13 cellular contexts compared by ENCODE assay signal in the genomic region with DNA sequence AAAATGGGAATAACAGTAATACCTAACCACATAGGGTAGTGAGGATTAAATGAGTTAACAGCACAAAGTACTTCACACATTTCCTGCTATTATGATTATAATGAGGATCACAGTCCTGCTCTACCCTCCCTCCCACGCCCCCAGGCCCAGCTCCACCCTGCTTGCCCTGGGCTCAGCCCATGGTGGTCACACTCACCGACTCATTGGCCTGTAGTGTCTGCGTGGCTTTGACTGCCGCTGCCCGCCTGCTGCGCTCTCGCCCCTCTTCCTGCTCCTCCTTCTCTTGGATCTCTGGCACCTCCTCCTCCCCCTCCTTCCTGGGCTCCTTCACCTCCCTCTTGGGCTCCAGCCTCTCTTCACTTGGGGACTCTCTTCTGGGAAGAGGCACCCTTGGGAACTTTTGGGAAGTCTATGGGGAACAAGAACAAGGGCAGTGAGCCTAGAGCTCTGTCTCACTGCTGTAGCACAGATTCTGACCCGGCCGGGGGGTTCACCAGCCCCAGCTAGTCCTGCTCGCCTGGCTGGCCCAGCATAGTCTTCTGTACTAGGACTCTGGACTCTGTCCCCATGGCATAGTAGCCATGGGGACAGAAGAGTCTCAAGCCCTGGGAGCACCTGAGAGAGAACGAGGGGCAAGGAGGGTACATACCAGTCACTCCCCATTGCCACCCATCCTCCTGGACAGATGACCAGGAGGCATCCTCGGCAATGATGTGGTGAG. TPM values are rescaled to one million over a fixed set of nuclear protein-coding genes. Genes with fewer than 3 reads are reported as not detected.
DNase-seq lines count a peak whose midpoint lies in the region; ATAC-seq and TF ChIP-seq lines count a peak whose summit lies in the region.
"Had no signal": no experiment of that assay in that cellular context is flagged by ENCODE, and none has a peak within 500 bp of the region (broad histone marks: within the 10 kb centered on the region; RNA-seq: fewer than 3 reads in every experiment).

No MANE protein-coding gene starts in this region.

- no peak overlapping the region for H2AFZ ChIP-seq in Karpas-422 (ENCODE audit: low read length)

- H3K27me3 Mint-ChIP-seq in activated CD4-positive, alpha-beta memory T cell treated with anti-CD3 and anti-CD28 coated beads for 36 hours = no peaks in the 10 kb centered on the region
- no peaks in the 10 kb centered on the region for H3K27me3 Mint-ChIP-seq in activated CD4-positive, alpha-beta memory T cell treated with anti-CD3 and anti-CD28 coated beads, Interleukin-2, amount 10 ng/mL, durations not matched to agents 7 days and 5 days
- no peaks in the 10 kb centered on the region for H3K27me3 Mint-ChIP-seq in activated CD8-positive, alpha-beta T cell treated with anti-CD3 and anti-CD28 coated beads for 36 hours
- no peaks in the 10 kb centered on the region for H3K27me3 Mint-ChIP-seq in stimulated activated naive CD8-positive, alpha-beta T cell treated with anti-CD3 and anti-CD28 coated beads, Interleukin-15, amount 100 ng/mL, for 72 hours

- no peak overlapping the region for H3K4me3 ChIP-seq in Karpas-422 (ENCODE audit: low read length)
- H3K4me3 ChIP-seq: A549, suprapubic skin had no signal

- intact Hi-C loops in activated CD4-positive, alpha-beta memory T cell treated with anti-CD3 and anti-CD28 coated beads for 36 hours (cut with micrococcal nuclease) = no loop called here
- intact Hi-C loops in activated CD8-positive, alpha-beta T cell treated with anti-CD3 and anti-CD28 coated beads for 36 hours (cut with micrococcal nuclease) = no loop called here

- no peak overlapping the region for H3K4me3 Mint-ChIP-seq in activated CD4-positive, alpha-beta memory T cell treated with anti-CD3 and anti-CD28 coated beads for 36 hours
- no peak overlapping the region for H3K4me3 Mint-ChIP-seq in activated CD4-positive, alpha-beta memory T cell treated with anti-CD3 and anti-CD28 coated beads, Interleukin-2, amount 10 ng/mL, durations not matched to agents 7 days and 5 days
- H3K4me3 Mint-ChIP-seq in activated CD8-positive, alpha-beta T cell treated with anti-CD3 and anti-CD28 coated beads for 36 hours = no peak overlapping the region
- no peak overlapping the region for H3K4me3 Mint-ChIP-seq in stimulated activated naive CD8-positive, alpha-beta T cell treated with anti-CD3 and anti-CD28 coated beads, Interleukin-15, amount 100 ng/mL, for 72 hours

- no peaks in the 10 kb centered on the region for H3K9me3 ChIP-seq in Karpas-422 (ENCODE audit: low read length)
- H3K9me3 ChIP-seq: A549, suprapubic skin had no signal

- H3K36me3 ChIP-seq in Karpas-422 (ENCODE audit: insufficient read depth, low read length) = peaks cover 64% of the 10 kb centered on the region

- no peak overlapping the region for H3K9ac ChIP-seq in Karpas-422 (ENCODE audit: low read length)

- H3K27ac ChIP-seq in Karpas-422 (ENCODE audit: low read length) = no peak overlapping the region
- H3K27ac ChIP-seq: A549, suprapubic skin had no signal

- no peak for ATAC-seq in activated CD8-positive, alpha-beta T cell treated with anti-CD3 and anti-CD28 coated beads for 36 hours
- ATAC-seq in left lobe of liver (peak; percentile 24), GM18502 (IDR thresholded peaks at IDR 0.05; ENCODE audit: poor library complexity, unreplicated experiment) (no peak)
- no peak for ATAC-seq in stimulated activated naive CD8-positive, alpha-beta T cell treated with anti-CD3 and anti-CD28 coated beads, Interleukin-15, amount 100 ng/mL, for 72 hours
- ATAC-seq: A549 had no signal

- no peaks in the 10 kb centered on the region for H3K27me3 ChIP-seq in Karpas-422 (ENCODE audit: low read length)
- H3K27me3 ChIP-seq: suprapubic skin had no signal

- peaks cover 34% of the 10 kb centered on the region for H3K4me1 Mint-ChIP-seq in activated CD4-positive, alpha-beta memory T cell treated with anti-CD3 and anti-CD28 coated beads for 36 hours (ENCODE audit: low read depth)
- H3K4me1 Mint-ChIP-seq in activated CD4-positive, alpha-beta memory T cell treated with anti-CD3 and anti-CD28 coated beads, Interleukin-2, amount 10 ng/mL, durations not matched to agents 7 days and 5 days = peaks cover 22% of the 10 kb centered on the region
- peaks cover 15% of the 10 kb centered on the region for H3K4me1 Mint-ChIP-seq in activated CD8-positive, alpha-beta T cell treated with anti-CD3 and anti-CD28 coated beads for 36 hours (ENCODE audit: low read depth)
- peaks cover 23% of the 10 kb centered on the region for H3K4me1 Mint-ChIP-seq in stimulated activated naive CD8-positive, alpha-beta T cell treated with anti-CD3 and anti-CD28 coated beads, Interleukin-15, amount 100 ng/mL, for 72 hours

- POLR2A ChIA-PET in activated CD4-positive, alpha-beta memory T cell treated with anti-CD3 and anti-CD28 coated beads for 36 hours (lab: Charles Lee) = interaction anchor here (0.6 to 1.1 kb wide), 3 partner anchors 8 to 93 kb away, joined by 3 read pairs; no protein-coding TSS in a partner anchor
- POLR2A ChIA-PET in activated CD4-positive, alpha-beta memory T cell treated with anti-CD3 and anti-CD28 coated beads, Interleukin-2, amount 10 ng/mL, durations not matched to agents 7 days and 5 days (lab: Charles Lee) = interaction anchor here (0.7 kb wide), 1 partner anchor 38 kb away, joined by 3 read pairs; no protein-coding TSS in a partner anchor
- POLR2A ChIA-PET in activated CD8-positive, alpha-beta T cell treated with anti-CD3 and anti-CD28 coated beads for 36 hours (lab: Charles Lee) = interaction anchor here (0.6 to 1.1 kb wide), 3 partner anchors 35 to 180 kb away, joined by 3 read pairs; no protein-coding TSS in a partner anchor

- H3K9me3 Mint-ChIP-seq in activated CD4-positive, alpha-beta memory T cell treated with anti-CD3 and anti-CD28 coated beads for 36 hours = no peaks in the 10 kb centered on the region
- no peaks in the 10 kb centered on the region for H3K9me3 Mint-ChIP-seq in activated CD4-positive, alpha-beta memory T cell treated with anti-CD3 and anti-CD28 coated beads, Interleukin-2, amount 10 ng/mL, durations not matched to agents 7 days and 5 days
- no peaks in the 10 kb centered on the region for H3K9me3 Mint-ChIP-seq in activated CD8-positive, alpha-beta T cell treated with anti-CD3 and anti-CD28 coated beads for 36 hours
- no peaks in the 10 kb centered on the region for H3K9me3 Mint-ChIP-seq in stimulated activated naive CD8-positive, alpha-beta T cell treated with anti-CD3 and anti-CD28 coated beads, Interleukin-15, amount 100 ng/mL, for 72 hours

- peaks cover 58% of the 10 kb centered on the region for H3K36me3 Mint-ChIP-seq in activated CD4-positive, alpha-beta memory T cell treated with anti-CD3 and anti-CD28 coated beads for 36 hours
- peaks cover 72% of the 10 kb centered on the region for H3K36me3 Mint-ChIP-seq in activated CD4-positive, alpha-beta memory T cell treated with anti-CD3 and anti-CD28 coated beads, Interleukin-2, amount 10 ng/mL, durations not matched to agents 7 days and 5 days (ENCODE audit: low read depth)
- H3K36me3 Mint-ChIP-seq in activated CD8-positive, alpha-beta T cell treated with anti-CD3 and anti-CD28 coated beads for 36 hours (ENCODE audit: low read depth) = peaks cover 64% of the 10 kb centered on the region

- H3K4me2 ChIP-seq in Karpas-422 (ENCODE audit: low read depth, low read length, poor library complexity, severe bottlenecking) = no peak overlapping the region
- H3K4me2 ChIP-seq: A549 had no signal

- no peak for DNase-seq in activated CD4-positive, alpha-beta memory T cell treated with anti-CD3 and anti-CD28 coated beads for 36 hours
- no peak for DNase-seq in activated CD4-positive, alpha-beta memory T cell treated with anti-CD3 and anti-CD28 coated beads, Interleukin-2, amount 10 ng/mL, durations not matched to agents 7 days and 5 days
- DNase-seq in activated CD8-positive, alpha-beta T cell treated with anti-CD3 and anti-CD28 coated beads for 36 hours = no peak
- DNase-seq in left lobe of liver (ENCODE audit: low spot score) (no peak), Karpas-422 (no peak)
- DNase-seq in stimulated activated naive CD8-positive, alpha-beta T cell treated with anti-CD3 and anti-CD28 coated beads, Interleukin-15, amount 100 ng/mL, for 72 hours = no peak
- no peak for DNase-seq in stimulated activated CD8-positive, alpha-beta memory T cell treated with anti-CD3 and anti-CD28 coated beads, Interleukin-4, amount 100 ng/mL, for 48 hours
- DNase-seq: NCI-H1092 treated with DMSO at 0.1 percent for 48 hours, NCI-H524 treated with DMSO at 0.1 percent for 48 hours, T-helper 9 cell had no signal

- peak overlapping the region; percentile 9 for H3K27ac Mint-ChIP-seq in activated CD4-positive, alpha-beta memory T cell treated with anti-CD3 and anti-CD28 coated beads for 36 hours
- no peak overlapping the region for H3K27ac Mint-ChIP-seq in activated CD4-positive, alpha-beta memory T cell treated with anti-CD3 and anti-CD28 coated beads, Interleukin-2, amount 10 ng/mL, durations not matched to agents 7 days and 5 days
- H3K27ac Mint-ChIP-seq in activated CD8-positive, alpha-beta T cell treated with anti-CD3 and anti-CD28 coated beads for 36 hours = peak overlapping the region; percentile 65
- peak overlapping the region; percentile 48 to 80 for H3K27ac Mint-ChIP-seq in stimulated activated naive CD8-positive, alpha-beta T cell treated with anti-CD3 and anti-CD28 coated beads, Interleukin-15, amount 100 ng/mL, for 72 hours

- CTCF ChIA-PET in activated CD4-positive, alpha-beta memory T cell treated with anti-CD3 and anti-CD28 coated beads for 36 hours (lab: Charles Lee) = interaction anchor here (1.9 kb wide), 1 partner anchor 104 kb away, joined by 4 read pairs; no protein-coding TSS in a partner anchor
- CTCF ChIA-PET in activated CD4-positive, alpha-beta memory T cell treated with anti-CD3 and anti-CD28 coated beads, Interleukin-2, amount 10 ng/mL, durations not matched to agents 7 days and 5 days (lab: Charles Lee) = no interaction called here
- CTCF ChIA-PET in activated CD8-positive, alpha-beta T cell treated with anti-CD3 and anti-CD28 coated beads for 36 hours (lab: Charles Lee) = interaction anchor here (0.7 kb wide), 1 partner anchor 9 kb away, joined by 3 read pairs; no protein-coding TSS in a partner anchor

- H4K20me1 ChIP-seq in Karpas-422 (ENCODE audit: insufficient read depth, low read depth, low read length) = no peaks in the 10 kb centered on the region

- H3K79me2 ChIP-seq in Karpas-422 (ENCODE audit: low read length) = no peaks in the 10 kb centered on the region

- peaks cover 4% of the 10 kb centered on the region; the same call in 1 of the 2 replicates for H3K4me1 ChIP-seq in Karpas-422 (ENCODE audit: low read length)

- no peaks in the 10 kb centered on the region for H3K9me2 ChIP-seq in Karpas-422 (replicated peaks; ENCODE audit: insufficient read depth, low read length)

- TF ChIP-seq CTCF in activated CD8-positive, alpha-beta T cell treated with anti-CD3 and anti-CD28 coated beads for 36 hours (IDR thresholded peaks at IDR 0.05) = no peak

RNA-seq across cellular contexts. Expression of gene PNMA1, which starts 7.1 kb away (rescaled TPM):
- total RNA-seq in activated CD4-positive, alpha-beta memory T cell treated with anti-CD3 and anti-CD28 coated beads for 36 hours = 10 to 100 TPM; 28.2 to 28.3 TPM
- total RNA-seq in activated CD4-positive, alpha-beta memory T cell treated with anti-CD3 and anti-CD28 coated beads, Interleukin-2, amount 10 ng/mL, durations not matched to agents 7 days and 5 days = 10 to 100 TPM; 28.2 to 30.0 TPM
- 10 to 100 TPM; 22.9 to 24.1 TPM for total RNA-seq in activated CD8-positive, alpha-beta T cell treated with anti-CD3 and anti-CD28 coated beads for 36 hours
- 2.3 TPM for total RNA-seq in left lobe of liver
- 7.4 and 7.7 TPM in 2 replicates for total RNA-seq in Karpas-422 (2014; rRNA removed; shearing (Covaris generic); ENCODE audit: low replicate concordance)
